In the genomic region with DNA sequence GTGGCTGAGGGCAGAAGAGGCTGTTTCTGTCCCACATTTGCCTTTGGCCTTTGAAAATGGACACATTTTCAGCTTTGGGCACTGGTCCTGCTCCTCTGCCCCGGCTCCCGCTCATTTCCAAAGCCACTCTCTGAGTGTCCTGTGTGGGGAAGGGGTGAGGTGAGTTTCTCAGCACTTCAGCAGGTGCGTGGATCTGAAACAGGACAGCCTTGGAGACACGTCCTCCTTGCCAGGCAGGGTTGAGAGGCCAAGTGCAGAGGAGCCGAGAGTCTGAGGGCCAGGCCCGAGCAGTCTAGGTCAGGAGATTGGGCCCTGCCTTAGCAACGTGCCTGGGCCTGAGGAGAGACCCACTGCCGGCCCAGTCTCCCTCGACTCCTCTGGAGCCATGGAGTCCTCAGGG, we compare ENCODE assay signal across 22 cellular contexts. TPM values are rescaled to one million over a fixed set of nuclear protein-coding genes. Genes with fewer than 3 reads are reported as not detected.
"Had no signal": no experiment of that assay in that cellular context is flagged by ENCODE, and none has a peak within 500 bp of the region (broad histone marks: within the 10 kb centered on the region; RNA-seq: fewer than 3 reads in every experiment).

No MANE protein-coding gene starts in this region.

- H3K9me3 Mint-ChIP-seq: activated CD4-positive, alpha-beta T cell treated with anti-CD3 and anti-CD28 coated beads, Interleukin-2, amount 10 ng/mL, durations not matched to agents 24 days and 14 days; activated T-cell treated with anti-CD3 and anti-CD28 coated beads, Interleukin-2, amount 50 U/mL, for 4 hours; neural progenitor cell; stimulated activated memory B cell treated with anti-CD40 and anti-IgM and Interleukin-4, amounts not matched to agents 10 μg/mL and 1 μg/mL and 100 μg/mL, for 72 hours; T-helper 1 cell treated with Interleukin-12 subunit alpha and Interleukin-12 subunit beta and Interleukin-4 antibody, amounts not matched to agents 30 μg/mL and 1 μg/mL, for 36 hours had no signal

- DNase-seq: activated CD4-positive, alpha-beta T cell treated with anti-CD3 and anti-CD28 coated beads, Interleukin-2, amount 10 ng/mL, durations not matched to agents 24 days and 14 days; activated CD8-positive, alpha-beta memory T cell treated with anti-CD3 and anti-CD28 coated beads, Interleukin-2, amount 50 U/mL, for 4 hours; activated CD8-positive, alpha-beta T cell treated with anti-CD3 and anti-CD28 coated beads, Interleukin-2, amount 10 ng/mL, durations not matched to agents 7 days and 5 days; activated naive CD4-positive, alpha-beta T cell treated with anti-CD3 and anti-CD28 coated beads, Interleukin-2, amount 50 U/mL, for 16 hours; activated T-cell treated with anti-CD3 and anti-CD28 coated beads, Interleukin-2, amount 50 U/mL, for 4 hours; aorta; cerebellar nuclear complex; cortex of kidney; head of caudate nucleus; mesenchymal stem cell; mucosa of descending colon; naive B cell; sigmoid colon; stimulated activated CD4-positive, alpha-beta T cell treated with anti-CD3 and anti-CD28 coated beads, Interleukin-4, amount 100 ng/mL, for 4 hours had no signal

- H3K27ac Mint-ChIP-seq: activated CD4-positive, alpha-beta T cell treated with anti-CD3 and anti-CD28 coated beads, Interleukin-2, amount 10 ng/mL, durations not matched to agents 24 days and 14 days; activated CD8-positive, alpha-beta T cell treated with anti-CD3 and anti-CD28 coated beads, Interleukin-2, amount 10 ng/mL, durations not matched to agents 7 days and 5 days; naive B cell; stimulated activated memory B cell treated with anti-CD40 and anti-IgM and Interleukin-4, amounts not matched to agents 10 μg/mL and 1 μg/mL and 100 μg/mL, for 72 hours; T-helper 1 cell treated with Interleukin-12 subunit alpha and Interleukin-12 subunit beta and Interleukin-4 antibody, amounts not matched to agents 30 μg/mL and 1 μg/mL, for 36 hours had no signal

- H3K36me3 Mint-ChIP-seq: naive B cell; neural progenitor cell; stimulated activated memory B cell treated with anti-CD40 and anti-IgM and Interleukin-4, amounts not matched to agents 10 μg/mL and 1 μg/mL and 100 μg/mL, for 72 hours had no signal

- H3K27me3 ChIP-seq: neural progenitor cell, sigmoid colon had no signal

- H3K4me1 ChIP-seq: neural progenitor cell, pancreas, sigmoid colon, tibial artery had no signal

- H3K4me3 Mint-ChIP-seq: activated CD4-positive, alpha-beta T cell treated with anti-CD3 and anti-CD28 coated beads, Interleukin-2, amount 10 ng/mL, durations not matched to agents 24 days and 14 days; activated CD8-positive, alpha-beta T cell treated with anti-CD3 and anti-CD28 coated beads, Interleukin-2, amount 10 ng/mL, durations not matched to agents 7 days and 5 days; activated T-cell treated with anti-CD3 and anti-CD28 coated beads, Interleukin-2, amount 50 U/mL, for 4 hours; naive B cell; neural progenitor cell; stimulated activated memory B cell treated with anti-CD40 and anti-IgM and Interleukin-4, amounts not matched to agents 10 μg/mL and 1 μg/mL and 100 μg/mL, for 72 hours; T-helper 1 cell treated with Interleukin-12 subunit alpha and Interleukin-12 subunit beta and Interleukin-4 antibody, amounts not matched to agents 30 μg/mL and 1 μg/mL, for 36 hours had no signal

- H3K27ac ChIP-seq: neural progenitor cell, pancreas, sigmoid colon, tibial artery had no signal

- H3K36me3 ChIP-seq: neural progenitor cell, pancreas, sigmoid colon, tibial artery had no signal

- H3K4me3 ChIP-seq: mucosa of descending colon, neural progenitor cell, pancreas, sigmoid colon, tibial artery had no signal

- H3K4me1 Mint-ChIP-seq: activated CD4-positive, alpha-beta T cell treated with anti-CD3 and anti-CD28 coated beads, Interleukin-2, amount 10 ng/mL, durations not matched to agents 24 days and 14 days; naive B cell had no signal

- ATAC-seq: activated CD8-positive, alpha-beta T cell treated with anti-CD3 and anti-CD28 coated beads, Interleukin-2, amount 10 ng/mL, durations not matched to agents 7 days and 5 days; activated T-cell treated with anti-CD3 and anti-CD28 coated beads, Interleukin-2, amount 50 U/mL, for 4 hours; mucosa of descending colon; stimulated activated memory B cell treated with anti-CD40 and anti-IgM and Interleukin-4, amounts not matched to agents 10 μg/mL and 1 μg/mL and 100 μg/mL, for 72 hours had no signal

- H3K9me3 ChIP-seq: mucosa of descending colon, pancreas, sigmoid colon, tibial artery had no signal

RNA-seq across cellular contexts. Expression of gene ALPI, which starts 21.9 kb away (rescaled TPM):
- total RNA-seq: activated CD4-positive, alpha-beta T cell treated with anti-CD3 and anti-CD28 coated beads, Interleukin-2, amount 10 ng/mL, durations not matched to agents 24 days and 14 days; activated CD8-positive, alpha-beta T cell treated with anti-CD3 and anti-CD28 coated beads, Interleukin-2, amount 10 ng/mL, durations not matched to agents 7 days and 5 days; activated T-cell treated with anti-CD3 and anti-CD28 coated beads, Interleukin-2, amount 50 U/mL, for 4 hours; aorta; frontal cortex; liver; pancreas; sigmoid colon had no signal
- polyA plus RNA-seq: esophagus, pancreas had no signal

RNA-seq across cellular contexts. Expression of gene ALPG, which starts 27.4 kb away (rescaled TPM):
- total RNA-seq: activated CD4-positive, alpha-beta T cell treated with anti-CD3 and anti-CD28 coated beads, Interleukin-2, amount 10 ng/mL, durations not matched to agents 24 days and 14 days; activated CD8-positive, alpha-beta T cell treated with anti-CD3 and anti-CD28 coated beads, Interleukin-2, amount 10 ng/mL, durations not matched to agents 7 days and 5 days; activated T-cell treated with anti-CD3 and anti-CD28 coated beads, Interleukin-2, amount 50 U/mL, for 4 hours; aorta; frontal cortex; liver; pancreas; sigmoid colon had no signal
- polyA plus RNA-seq: aorta, esophagus, liver, pancreas had no signal

RNA-seq across cellular contexts. Expression of gene ECEL1, which starts 53.5 kb away (rescaled TPM):
- total RNA-seq: activated CD8-positive, alpha-beta T cell treated with anti-CD3 and anti-CD28 coated beads, Interleukin-2, amount 10 ng/mL, durations not matched to agents 7 days and 5 days had no signal
- polyA plus RNA-seq: aorta had no signal

RNA-seq across cellular contexts. Expression of gene ALPP, which starts 55.5 kb away (rescaled TPM):
- total RNA-seq: activated CD4-positive, alpha-beta T cell treated with anti-CD3 and anti-CD28 coated beads, Interleukin-2, amount 10 ng/mL, durations not matched to agents 24 days and 14 days; activated CD8-positive, alpha-beta T cell treated with anti-CD3 and anti-CD28 coated beads, Interleukin-2, amount 10 ng/mL, durations not matched to agents 7 days and 5 days; activated T-cell treated with anti-CD3 and anti-CD28 coated beads, Interleukin-2, amount 50 U/mL, for 4 hours; aorta; frontal cortex; liver; pancreas; sigmoid colon had no signal
- polyA plus RNA-seq: aorta, esophagus, liver, pancreas had no signal
